Comparison of ENCODE assay signal across 8 cellular contexts in the genomic region with DNA sequence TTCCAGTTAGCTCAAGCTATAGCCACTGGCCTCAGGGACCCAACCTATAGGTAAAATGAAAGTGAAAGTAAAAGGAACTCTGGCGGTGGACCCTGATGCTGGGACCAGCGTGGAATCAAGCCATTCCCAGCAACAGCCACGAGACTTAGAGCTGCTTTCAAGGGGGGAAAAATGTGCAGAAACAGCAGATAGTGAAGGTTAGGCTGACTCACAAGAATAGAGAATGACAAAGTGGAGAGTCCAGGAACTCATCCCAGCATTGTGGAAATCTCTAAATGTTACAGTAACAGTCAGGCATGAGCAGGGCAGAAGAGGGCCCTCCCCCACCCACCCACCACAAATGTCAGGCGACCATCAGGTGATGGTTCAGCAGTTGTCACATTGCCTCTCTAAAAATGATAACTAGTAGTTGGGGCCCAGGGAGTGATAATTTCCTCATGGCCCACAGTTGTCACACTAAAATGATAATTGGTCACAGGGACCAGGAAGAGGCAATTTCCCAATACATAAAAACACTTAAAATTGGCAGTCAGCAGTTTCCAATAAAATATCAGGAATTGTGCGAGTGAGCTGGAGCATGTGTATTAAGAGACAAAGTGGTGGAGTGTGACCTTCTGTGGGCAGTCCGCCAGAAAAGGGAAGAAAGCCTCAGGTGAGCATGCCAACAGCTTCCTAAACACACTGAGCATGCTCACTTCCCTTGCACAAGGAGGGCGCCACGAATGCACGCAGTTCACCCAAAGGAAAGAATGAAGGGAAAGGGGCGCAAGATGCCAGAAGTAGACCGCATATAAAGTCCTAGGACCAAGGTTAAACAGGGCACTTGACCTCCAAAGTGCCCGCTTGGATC.
A peak's percentile ranks its signal among the peaks of the same experiment; 100 is the strongest.
DNase-seq lines count a peak whose midpoint lies in the region; ATAC-seq and TF ChIP-seq lines count a peak whose summit lies in the region.

No MANE protein-coding gene starts in this region.

- H3K9me3 ChIP-seq in right cardiac atrium (ENCODE audit: control insufficient read depth, low read length) = no peaks in the 10 kb centered on the region

- H3K27ac ChIP-seq in right cardiac atrium (ENCODE audit: low read length) = no peak overlapping the region

- TF ChIP-seq CTCF in GM10248 (IDR thresholded peaks at IDR 0.05; ENCODE audit: control extremely low read depth, extremely low read depth, low read depth, missing control alignments) = no peak

- DNase-seq in DMS53 (lab: John Stamatoyannopoulos, UW) (peak; percentile 89), HK-2 (ENCODE audit: unreplicated experiment) (peak; percentile 39), T1000 (lab: John Stamatoyannopoulos, UW) (peak; percentile 6), right cardiac atrium (no peak), GM10248 (ENCODE audit: extremely low spot score) (no peak)
- no peak for DNase-seq in activated effector memory CD4-positive, alpha-beta T cell treated with anti-CD3 and anti-CD28 coated beads, Interleukin-2, amount 50 U/mL, for 16 hours
- DNase-seq in stimulated activated CD4-positive, alpha-beta T cell treated with anti-CD3 and anti-CD28 coated beads, Interleukin-15, amount 100 ng/mL, for 24 hours = no peak

- WGBS in right cardiac atrium = 79% methylated on average over 12 of the region's 12 CpGs

- CTCF ChIA-PET in GM10248 (lab: Yijun Ruan, JAX) = interaction anchor here (1.4 kb wide), 1 partner anchor 22 kb away, joined by 4 read pairs; no protein-coding TSS in a partner anchor

- H3K27me3 ChIP-seq in right cardiac atrium (ENCODE audit: control insufficient read depth, insufficient read depth) = no peaks in the 10 kb centered on the region

- POLR2A ChIA-PET in GM10248 (lab: Yijun Ruan, JAX) = no interaction called here

- intact Hi-C loops in right cardiac atrium (cut with DNase I) = no loop called here

- no peak for ATAC-seq in right cardiac atrium
- ATAC-seq in GM18519 (IDR thresholded peaks at IDR 0.05; ENCODE audit: low FRiP score, unreplicated experiment) = no peak

- peak overlapping the region; percentile 41 for H3K4me3 ChIP-seq in right cardiac atrium (ENCODE audit: low read length)

- H3K4me1 ChIP-seq in right cardiac atrium (ENCODE audit: control insufficient read depth, insufficient read depth, low read length) = peaks cover 3% of the 10 kb centered on the region

Comparison
In these comparisons a context has a peak if more than half of its experiments do, and no peak if none do; other contexts are left out.
1. DNase-seq: peak in DMS53 (single experiment), HK-2 (single experiment) and T1000 (single experiment); none in right cardiac atrium (0 of 3), GM10248 (single experiment), activated effector memory CD4-positive, alpha-beta T cell treated with anti-CD3 and anti-CD28 coated beads, Interleukin-2, amount 50 U/mL, for 16 hours (single experiment) and stimulated activated CD4-positive, alpha-beta T cell treated with anti-CD3 and anti-CD28 coated beads, Interleukin-15, amount 100 ng/mL, for 24 hours (single experiment).